ENCODE assay signal across 12 cellular contexts in genomic region chr17:51673066-51673465, GRCh38.
DNase-seq lines count a peak whose midpoint lies in the region; ATAC-seq and TF ChIP-seq lines count a peak whose summit lies in the region.
"Had no signal": no experiment of that assay in that cellular context is flagged by ENCODE, and none has a peak within 500 bp of the region (broad histone marks: within the 10 kb centered on the region; RNA-seq: fewer than 3 reads in every experiment).

No MANE protein-coding gene starts in this region.

- H3K27me3 ChIP-seq in foreskin keratinocyte, result no peaks in the 10 kb centered on the region
- no peaks in the 10 kb centered on the region for H3K27me3 ChIP-seq in trophoblast cell (ENCODE audit: insufficient read depth, low read length)
- H3K27me3 ChIP-seq: BLaER1 treated with 17β-estradiol and CSF1 and Interleukin-3, amounts not matched to agents 10 nM and 100 nM had no signal

- H3K36me3 ChIP-seq in HEK293 (ENCODE audit: control insufficient read depth in 2 of 2, insufficient read depth in 1 of 2, low read length in 2 of 2), result no peaks in the 10 kb centered on the region
- no peaks in the 10 kb centered on the region for H3K36me3 ChIP-seq in trophoblast cell (ENCODE audit: control insufficient read depth in 1 of 2, insufficient read depth in 2 of 2, low read length in 2 of 2)
- H3K36me3 ChIP-seq: BLaER1 treated with 17β-estradiol and CSF1 and Interleukin-3, amounts not matched to agents 10 nM and 100 nM; HAP-1 had no signal

- H2BK12ac ChIP-seq in trophoblast cell (ENCODE audit: low read length), result no peak overlapping the region

- TF ChIP-seq CTCF in HEK293 (tag by site-specific recombination; IDR thresholded peaks at IDR 0.05), result no peak
- TF ChIP-seq CTCF in foreskin keratinocyte (conservative IDR thresholded peaks at IDR 0.05), result no peak

- H4K91ac ChIP-seq in trophoblast cell (ENCODE audit: low read depth, low read length), result no peak overlapping the region

- no peak overlapping the region for H2BK120ac ChIP-seq in trophoblast cell (ENCODE audit: insufficient read depth, low read length, poor library complexity)

- POLR2A ChIA-PET in HEK293 (lab: Yijun Ruan, JAX), result no interaction called here

- peak; percentile 43 for ATAC-seq in foreskin keratinocyte
- ATAC-seq: CD8-positive, alpha-beta T cell had no signal

- H4K12ac ChIP-seq in trophoblast cell (ENCODE audit: low read depth, low read length), result no peak overlapping the region

- peak; percentile 5 for DNase-seq in ELF-1 (ENCODE audit: low read depth, low spot score)
- peak in 1 of 2 donors; percentile 20 for DNase-seq in foreskin keratinocyte
- peak; percentile 67 to 77 for DNase-seq in trophoblast cell
- no peak for DNase-seq in cerebellar nuclear complex (lab: John Stamatoyannopoulos, UW)
- no peak for DNase-seq in NCI-H748 treated with DMSO at 0.1 percent for 48 hours (lab: John Stamatoyannopoulos, UW)
- DNase-seq: Calu3; CD8-positive, alpha-beta T cell; DMS79 treated with DMSO at 0.1 percent for 48 hours had no signal

- CTCF ChIA-PET in HEK293 (lab: Yijun Ruan, JAX), result interaction anchor here (0.6 to 1.6 kb wide), 4 partner anchors 13 to 301 kb away, joined by 3 to 6 read pairs (median 4); no protein-coding TSS in a partner anchor

- H3K27ac ChIP-seq in HEK293 (ENCODE audit: extremely low read depth, low read depth, low read length), result no peak overlapping the region
- H3K27ac ChIP-seq in foreskin keratinocyte, result no peak overlapping the region
- no peak overlapping the region for H3K27ac ChIP-seq in trophoblast cell (ENCODE audit: low read depth, low read length)
- H3K27ac ChIP-seq: BLaER1 treated with 17β-estradiol and CSF1 and Interleukin-3, amounts not matched to agents 10 nM and 100 nM; HL-60 had no signal

- H3K4me3 ChIP-seq in HEK293 (ENCODE audit: low read depth, low read length), result no peak overlapping the region
- no peak overlapping the region for H3K4me3 ChIP-seq in trophoblast cell (ENCODE audit: low read depth, low read length)
- H3K4me3 ChIP-seq: BLaER1 treated with 17β-estradiol and CSF1 and Interleukin-3, amounts not matched to agents 10 nM and 100 nM; HAP-1 had no signal

- H3K4me2 ChIP-seq in trophoblast cell (ENCODE audit: low read length), result no peak overlapping the region
- H3K4me2 ChIP-seq: BLaER1 treated with 17β-estradiol and CSF1 and Interleukin-3, amounts not matched to agents 10 nM and 100 nM had no signal

- H3K9me3 ChIP-seq in HEK293 (ENCODE audit: control insufficient read depth, insufficient read depth, low read depth, low read length) (peaks cover 3% of the 10 kb centered on the region; the same call in 1 of the 2 replicates), trophoblast cell (ENCODE audit: insufficient read depth, low read depth, low read length) (peaks cover 5% of the 10 kb centered on the region)
- H3K9me3 ChIP-seq: HAP-1 had no signal

- H2AFZ ChIP-seq in trophoblast cell (ENCODE audit: insufficient read depth, low read length, poor library complexity), result no peak overlapping the region

- no peak overlapping the region for H2AK5ac ChIP-seq in trophoblast cell (ENCODE audit: low read length)

- H2BK5ac ChIP-seq in trophoblast cell (ENCODE audit: low read depth, low read length, poor library complexity), result no peak overlapping the region

- H3K9ac ChIP-seq in trophoblast cell (ENCODE audit: low read length), result no peak overlapping the region
- H3K9ac ChIP-seq: BLaER1 treated with 17β-estradiol and CSF1 and Interleukin-3, amounts not matched to agents 10 nM and 100 nM had no signal

- H4K8ac ChIP-seq in trophoblast cell (ENCODE audit: low read depth, low read length), result no peak overlapping the region

- H3K4me1 ChIP-seq in HEK293 (ENCODE audit: control insufficient read depth, insufficient read depth, low read length) (peaks cover 20% of the 10 kb centered on the region), foreskin keratinocyte (no peaks in the 10 kb centered on the region), trophoblast cell (ENCODE audit: control insufficient read depth in 1 of 2, insufficient read depth in 2 of 2, low read length in 2 of 2) (no peaks in the 10 kb centered on the region)
- H3K4me1 ChIP-seq: HAP-1 had no signal

- H3K79me2 ChIP-seq in trophoblast cell (ENCODE audit: control insufficient read depth, insufficient read depth, low read length, poor library complexity), result no peaks in the 10 kb centered on the region

- no peaks in the 10 kb centered on the region for H3K79me1 ChIP-seq in trophoblast cell (ENCODE audit: low read length)

- H3K4ac ChIP-seq in trophoblast cell (ENCODE audit: low read depth, low read length), result no peak overlapping the region

- H3K14ac ChIP-seq in trophoblast cell (ENCODE audit: low read length), result no peak overlapping the region

- H3K18ac ChIP-seq in trophoblast cell (ENCODE audit: low read length), result no peak overlapping the region

- no peak overlapping the region for H3K23ac ChIP-seq in trophoblast cell (ENCODE audit: low read length)

TF ChIP-seq in HEK293, 187 proteins besides CTCF, POLR2A, EP300 and RAD21:
- no peak for TF ChIP-seq REPIN1 (tag by site-specific recombination; IDR thresholded peaks at IDR 0.05; ENCODE audit: low read depth)
- TF ChIP-seq ZBTB20 (tag by site-specific recombination; IDR thresholded peaks at IDR 0.05), result 0 out of 2 replicates have a peak, but pooled peaks have one; percentile 5

Comparison
In these comparisons a context has a peak if more than half of its experiments do, and no peak if none do; other contexts are left out.
1. DNase-seq: peak in ELF-1 (single experiment) and trophoblast cell (2 of 2); none in cerebellar nuclear complex (0 of 2) and NCI-H748 treated with DMSO at 0.1 percent for 48 hours (single experiment).